25 cellular contexts compared by ENCODE assay signal in genomic region chr3:4770561-4770960, GRCh38.
A peak's percentile ranks its signal among the peaks of the same experiment; 100 is the strongest.
DNase-seq lines count a peak whose midpoint lies in the region; ATAC-seq and TF ChIP-seq lines count a peak whose summit lies in the region.
"Had no signal": no experiment of that assay in that cellular context is flagged by ENCODE, and none has a peak within 500 bp of the region (broad histone marks: within the 10 kb centered on the region; RNA-seq: fewer than 3 reads in every experiment).

No MANE protein-coding gene starts in this region.

- H3K9me3 Mint-ChIP-seq in dendritic cell treated with granulocyte-macrophage colony-stimulating factor and Interleukin-4, amounts not matched to agents 40 ng/mL and 50 ng/mL, for 4 days: peaks cover 12% of the 10 kb centered on the region
- H3K9me3 Mint-ChIP-seq: CD8-positive, alpha-beta memory T cell had no signal

- peaks cover 37% of the 10 kb centered on the region for H3K36me3 Mint-ChIP-seq in dendritic cell treated with granulocyte-macrophage colony-stimulating factor and Interleukin-4, amounts not matched to agents 40 ng/mL and 50 ng/mL, for 4 days (ENCODE audit: low read depth)

- peaks cover 0 to 11% (median 0%) of the 10 kb centered on the region in 12 donors for H3K9me3 ChIP-seq in heart left ventricle
- no peaks in the 10 kb centered on the region for H3K9me3 ChIP-seq in parathyroid adenoma (ENCODE audit: control insufficient read depth, low read length)
- no peaks in the 10 kb centered on the region for H3K9me3 ChIP-seq in uterus
- H3K9me3 ChIP-seq: neutrophil, SJCRH30 had no signal

- no peak overlapping the region for H3K4me2 ChIP-seq in parathyroid adenoma (ENCODE audit: low read length)

- no peaks in the 10 kb centered on the region for H3K79me2 ChIP-seq in parathyroid adenoma

- TF ChIP-seq CTCF in heart left ventricle (IDR thresholded peaks at IDR 0.05) (no peak), parathyroid adenoma (IDR thresholded peaks at IDR 0.05) (no peak), uterus (IDR thresholded peaks at IDR 0.05) (no peak)

- H3K27me3 ChIP-seq in heart left ventricle (no peaks in the 10 kb centered on the region), parathyroid adenoma (ENCODE audit: control insufficient read depth, insufficient read depth, low read length) (no peaks in the 10 kb centered on the region), uterus (no peaks in the 10 kb centered on the region)
- H3K27me3 ChIP-seq: neutrophil, SJCRH30, suprapubic skin had no signal

- DNase-seq in heart left ventricle: no peak
- no peak for DNase-seq in Right ventricle myocardium inferior (ENCODE audit: missing footprints)
- no peak for DNase-seq in uterus
- no peak for DNase-seq in AML-193 (lab: John Stamatoyannopoulos, UW)
- DNase-seq: ACHN; activated CD4-positive, alpha-beta T cell treated with anti-CD3 and anti-CD28 coated beads, Interleukin-2, amount 10 ng/mL, durations not matched to agents 7 days and 5 days; amygdala; CD8-positive, alpha-beta memory T cell; effector memory CD4-positive, alpha-beta T cell; GOT3; NCI-H1048; NCI-H1694 treated with DMSO at 0.1 percent for 48 hours; NCI-H82; SJCRH30; stimulated activated CD4-positive, alpha-beta T cell treated with anti-CD3 and anti-CD28 coated beads, Interleukin-4, amount 100 ng/mL, for 1 hour; SW 1271 had no signal

- H3K27me3 Mint-ChIP-seq in dendritic cell treated with granulocyte-macrophage colony-stimulating factor and Interleukin-4, amounts not matched to agents 40 ng/mL and 50 ng/mL, for 4 days: no peaks in the 10 kb centered on the region
- H3K27me3 Mint-ChIP-seq: activated CD4-positive, alpha-beta T cell treated with anti-CD3 and anti-CD28 coated beads, Interleukin-2, amount 10 ng/mL, durations not matched to agents 7 days and 5 days; CD8-positive, alpha-beta memory T cell; progenitor cell of endocrine pancreas had no signal

- H2AFZ ChIP-seq in parathyroid adenoma: no peak overlapping the region

- H3K4me3 ChIP-seq in heart left ventricle (no peak overlapping the region), parathyroid adenoma (ENCODE audit: low read depth, low read length) (no peak overlapping the region), uterus (no peak overlapping the region)
- H3K4me3 ChIP-seq: SJCRH30, suprapubic skin had no signal

- H3K4me1 ChIP-seq in heart left ventricle (peaks cover 8 to 35% (median 27%) of the 10 kb centered on the region in 12 donors), parathyroid adenoma (peaks cover 49% of the 10 kb centered on the region), uterus (peaks cover 5 to 19% of the 10 kb centered on the region in 2 donors)
- H3K4me1 ChIP-seq: SJCRH30 had no signal

- peak overlapping the region; percentile 30 for H3K27ac Mint-ChIP-seq in dendritic cell treated with granulocyte-macrophage colony-stimulating factor and Interleukin-4, amounts not matched to agents 40 ng/mL and 50 ng/mL, for 4 days
- H3K27ac Mint-ChIP-seq: activated CD4-positive, alpha-beta T cell treated with anti-CD3 and anti-CD28 coated beads, Interleukin-2, amount 10 ng/mL, durations not matched to agents 7 days and 5 days; progenitor cell of endocrine pancreas; WTC11 had no signal

- WGBS in heart left ventricle, 4 donors: 52 to 79% (median 72%) methylated on average over 5 of the region's 5 CpGs

- H3K4me1 Mint-ChIP-seq in dendritic cell treated with granulocyte-macrophage colony-stimulating factor and Interleukin-4, amounts not matched to agents 40 ng/mL and 50 ng/mL, for 4 days (ENCODE audit: low read depth): peaks cover 30% of the 10 kb centered on the region
- H3K4me1 Mint-ChIP-seq: WTC11 had no signal

- intact Hi-C loops in heart left ventricle (cut with DNase I): loop anchor here in 3 of 10 donors (5.0 kb wide), 3 partner anchors 38 to 207 kb away; partner anchors contain the start of gene BHLHE40 (in 1 of the 3)
- intact Hi-C loops in Right ventricle myocardium inferior (cut with DNase I): loop anchor here (2.0 to 5.0 kb wide), 3 partner anchors 18 to 57 kb away; no protein-coding TSS in a partner anchor
- intact Hi-C loops in dendritic cell treated with granulocyte-macrophage colony-stimulating factor and Interleukin-4, amounts not matched to agents 40 ng/mL and 50 ng/mL, for 4 days (cut with micrococcal nuclease): loop anchor here (10.0 kb wide), 1 partner anchor 46 kb away; no protein-coding TSS in a partner anchor
- intact Hi-C loops in uterus (cut with DNase I; ENCODE audit: low total_unique reads): no loop called here

- H3K9ac ChIP-seq in parathyroid adenoma: no peak overlapping the region

- H3K36me3 ChIP-seq in heart left ventricle (peaks cover 0 to 56% (median 30%) of the 10 kb centered on the region in 9 donors), parathyroid adenoma (ENCODE audit: control insufficient read depth, insufficient read depth, low read length) (no peaks in the 10 kb centered on the region), uterus (no peaks in the 10 kb centered on the region)
- H3K36me3 ChIP-seq: neutrophil, SJCRH30, suprapubic skin had no signal

- H3K4me3 Mint-ChIP-seq in dendritic cell treated with granulocyte-macrophage colony-stimulating factor and Interleukin-4, amounts not matched to agents 40 ng/mL and 50 ng/mL, for 4 days: no peak overlapping the region
- H3K4me3 Mint-ChIP-seq: activated CD4-positive, alpha-beta T cell treated with anti-CD3 and anti-CD28 coated beads, Interleukin-2, amount 10 ng/mL, durations not matched to agents 7 days and 5 days; CD8-positive, alpha-beta memory T cell; WTC11 had no signal

- no peak for TF ChIP-seq POLR2A in heart left ventricle (IDR thresholded peaks at IDR 0.05)
- no peak for TF ChIP-seq POLR2A in uterus (IDR thresholded peaks at IDR 0.05)

- ATAC-seq in heart left ventricle (peak in 2 of 4 donors; percentile 7 to 31), Right ventricle myocardium inferior (no peak), GM21381 (IDR thresholded peaks at IDR 0.05; ENCODE audit: unreplicated experiment) (no peak), GM18511 (IDR thresholded peaks at IDR 0.05; ENCODE audit: unreplicated experiment) (no peak)
- ATAC-seq: sciatic nerve, WTC11 had no signal

- H3K27ac ChIP-seq in heart left ventricle: peak overlapping the region in 9 of 12 donors; percentile 32 to 92 (median 82)
- H3K27ac ChIP-seq in parathyroid adenoma: peak overlapping the region; percentile 50
- H3K27ac ChIP-seq in uterus: peak overlapping the region; percentile 81 to 91
- H3K27ac ChIP-seq: neutrophil, SJCRH30, suprapubic skin had no signal
